ENCODE assay signal across 2 cellular contexts in the genomic region with DNA sequence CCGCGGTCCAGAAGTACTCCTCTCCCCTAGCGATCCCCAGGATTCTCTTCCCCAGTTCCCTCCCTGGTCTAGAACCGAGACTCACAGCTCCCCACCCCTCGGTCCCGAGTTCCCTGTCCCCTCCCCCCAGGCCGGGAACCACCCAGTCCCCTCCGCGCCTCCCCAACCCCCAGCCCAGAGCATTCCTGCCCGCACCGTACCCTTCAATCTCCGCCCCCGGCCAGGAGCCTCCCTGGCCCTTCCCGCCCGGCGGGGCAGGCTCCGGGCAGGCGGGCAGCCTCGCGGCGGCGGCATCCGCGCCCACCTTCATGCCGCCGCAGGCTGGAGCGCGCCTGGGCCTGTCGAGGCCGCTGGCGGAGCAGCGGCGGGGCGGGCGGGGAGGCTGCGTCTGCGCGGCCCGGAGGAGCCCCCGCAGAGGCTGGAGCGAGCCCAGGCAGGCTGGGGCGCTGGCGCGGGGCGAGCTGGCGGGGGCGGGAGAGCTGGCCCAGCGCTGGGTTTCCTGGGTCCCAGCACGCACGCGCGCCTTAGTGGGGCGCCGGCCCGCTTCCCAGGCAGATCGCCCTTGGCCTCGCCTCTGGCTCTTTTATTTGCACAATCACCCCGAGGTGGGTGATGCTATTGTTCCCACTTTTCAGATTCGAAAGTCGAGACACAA.
TF ChIP-seq lines count a peak whose summit lies in the region.

No MANE protein-coding gene starts in this region.

TF ChIP-seq in HEK293, 187 proteins besides CTCF, POLR2A, EP300 and RAD21 (continued from another document and continues in another):
- TF ChIP-seq, protein P1, sequence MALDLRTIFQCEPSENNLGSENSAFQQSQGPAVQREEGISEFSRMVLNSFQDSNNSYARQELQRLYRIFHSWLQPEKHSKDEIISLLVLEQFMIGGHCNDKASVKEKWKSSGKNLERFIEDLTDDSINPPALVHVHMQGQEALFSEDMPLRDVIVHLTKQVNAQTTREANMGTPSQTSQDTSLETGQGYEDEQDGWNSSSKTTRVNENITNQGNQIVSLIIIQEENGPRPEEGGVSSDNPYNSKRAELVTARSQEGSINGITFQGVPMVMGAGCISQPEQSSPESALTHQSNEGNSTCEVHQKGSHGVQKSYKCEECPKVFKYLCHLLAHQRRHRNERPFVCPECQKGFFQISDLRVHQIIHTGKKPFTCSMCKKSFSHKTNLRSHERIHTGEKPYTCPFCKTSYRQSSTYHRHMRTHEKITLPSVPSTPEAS (tag by site-specific recombination; IDR thresholded peaks at IDR 0.05): no peak
- TF ChIP-seq KLF1 (tag by site-specific recombination; IDR thresholded peaks at IDR 0.05) (0 out of 2 replicates have a peak, but pooled peaks have one; percentile 6), ZBTB7A (tag by site-specific recombination; IDR thresholded peaks at IDR 0.05; ENCODE audit: low read depth) (no peak; the same call in 1 of the 2 replicates), ZNF239 (tag by site-specific recombination; IDR thresholded peaks at IDR 0.05) (no peak), ZNF830 (tag by site-specific recombination; IDR thresholded peaks at IDR 0.05; ENCODE audit: low read depth) (no peak), ZNF324 (tag by site-specific recombination; IDR thresholded peaks at IDR 0.05) (no peak; the same call in none of the 2 replicates), ZNF76 (tag by site-specific recombination; IDR thresholded peaks at IDR 0.05; ENCODE audit: borderline replicate concordance, low read depth) (no peak; the same call in 1 of the 2 replicates), ZNF366 (tag by site-specific recombination; conservative IDR thresholded peaks at IDR 0.05) (no peak), ZNF555 (tag by site-specific recombination; conservative IDR thresholded peaks at IDR 0.05) (no peak), ZNF791 (tag by site-specific recombination; IDR thresholded peaks at IDR 0.05) (no peak), ZNF169 (tag by site-specific recombination; IDR thresholded peaks at IDR 0.05) (no peak), YY1 (tag by site-specific recombination; IDR thresholded peaks at IDR 0.05) (no peak), HOXD13 (CRISPR knock-in tag; IDR thresholded peaks at IDR 0.05; ENCODE audit: borderline replicate concordance) (no peak), ZNF133 (tag by site-specific recombination; IDR thresholded peaks at IDR 0.05) (no peak), TCF7L2 (IDR thresholded peaks at IDR 0.05; ENCODE audit: borderline replicate concordance, low read depth, low read length) (no peak), ZNF223 (tag by site-specific recombination; IDR thresholded peaks at IDR 0.05) (no peak), ZNF48 (tag by site-specific recombination; IDR thresholded peaks at IDR 0.05) (no peak), ZNF423 (tag by site-specific recombination; IDR thresholded peaks at IDR 0.05) (peak; percentile 74), ZNF350 (tag by site-specific recombination; IDR thresholded peaks at IDR 0.05) (no peak), ZNF335 (tag by site-specific recombination; conservative IDR thresholded peaks at IDR 0.05) (0 out of 2 replicates have a peak, but pooled peaks have one; percentile 27), ZNF596 (tag by site-specific recombination; IDR thresholded peaks at IDR 0.05) (peak; percentile 9; the same call in 1 of the 2 replicates), ZNF302 (tag by site-specific recombination; IDR thresholded peaks at IDR 0.05; ENCODE audit: low read depth) (no peak), ZNF549 (tag by site-specific recombination; IDR thresholded peaks at IDR 0.05) (no peak), ZNF792 (tag by site-specific recombination; IDR thresholded peaks at IDR 0.05) (no peak), EGR2 (tag by site-specific recombination; IDR thresholded peaks at IDR 0.05; ENCODE audit: low read depth) (no peak; the same call in 1 of the 2 replicates), ZNF114 (tag by site-specific recombination; IDR thresholded peaks at IDR 0.05) (no peak), GLIS1 (tag by site-specific recombination; IDR thresholded peaks at IDR 0.05) (no peak), IKZF3 (tag by site-specific recombination; IDR thresholded peaks at IDR 0.05) (peak; percentile 34; the same call in 1 of the 2 replicates), SP2 (tag by site-specific recombination; IDR thresholded peaks at IDR 0.05) (peak; percentile 56), ZIC2 (tag by site-specific recombination; IDR thresholded peaks at IDR 0.05) (peak; percentile 32; the same call in 1 of the 2 replicates)
- TF ChIP-seq, protein P2, sequence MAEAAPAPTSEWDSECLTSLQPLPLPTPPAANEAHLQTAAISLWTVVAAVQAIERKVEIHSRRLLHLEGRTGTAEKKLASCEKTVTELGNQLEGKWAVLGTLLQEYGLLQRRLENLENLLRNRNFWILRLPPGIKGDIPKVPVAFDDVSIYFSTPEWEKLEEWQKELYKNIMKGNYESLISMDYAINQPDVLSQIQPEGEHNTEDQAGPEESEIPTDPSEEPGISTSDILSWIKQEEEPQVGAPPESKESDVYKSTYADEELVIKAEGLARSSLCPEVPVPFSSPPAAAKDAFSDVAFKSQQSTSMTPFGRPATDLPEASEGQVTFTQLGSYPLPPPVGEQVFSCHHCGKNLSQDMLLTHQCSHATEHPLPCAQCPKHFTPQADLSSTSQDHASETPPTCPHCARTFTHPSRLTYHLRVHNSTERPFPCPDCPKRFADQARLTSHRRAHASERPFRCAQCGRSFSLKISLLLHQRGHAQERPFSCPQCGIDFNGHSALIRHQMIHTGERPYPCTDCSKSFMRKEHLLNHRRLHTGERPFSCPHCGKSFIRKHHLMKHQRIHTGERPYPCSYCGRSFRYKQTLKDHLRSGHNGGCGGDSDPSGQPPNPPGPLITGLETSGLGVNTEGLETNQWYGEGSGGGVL (tag by site-specific recombination; IDR thresholded peaks at IDR 0.05): peak; percentile 91
- TF ChIP-seq, protein P3, sequence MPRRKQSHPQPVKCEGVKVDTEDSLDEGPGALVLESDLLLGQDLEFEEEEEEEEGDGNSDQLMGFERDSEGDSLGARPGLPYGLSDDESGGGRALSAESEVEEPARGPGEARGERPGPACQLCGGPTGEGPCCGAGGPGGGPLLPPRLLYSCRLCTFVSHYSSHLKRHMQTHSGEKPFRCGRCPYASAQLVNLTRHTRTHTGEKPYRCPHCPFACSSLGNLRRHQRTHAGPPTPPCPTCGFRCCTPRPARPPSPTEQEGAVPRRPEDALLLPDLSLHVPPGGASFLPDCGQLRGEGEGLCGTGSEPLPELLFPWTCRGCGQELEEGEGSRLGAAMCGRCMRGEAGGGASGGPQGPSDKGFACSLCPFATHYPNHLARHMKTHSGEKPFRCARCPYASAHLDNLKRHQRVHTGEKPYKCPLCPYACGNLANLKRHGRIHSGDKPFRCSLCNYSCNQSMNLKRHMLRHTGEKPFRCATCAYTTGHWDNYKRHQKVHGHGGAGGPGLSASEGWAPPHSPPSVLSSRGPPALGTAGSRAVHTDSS (tag by site-specific recombination; IDR thresholded peaks at IDR 0.05): no peak
- TF ChIP-seq, protein P4, sequence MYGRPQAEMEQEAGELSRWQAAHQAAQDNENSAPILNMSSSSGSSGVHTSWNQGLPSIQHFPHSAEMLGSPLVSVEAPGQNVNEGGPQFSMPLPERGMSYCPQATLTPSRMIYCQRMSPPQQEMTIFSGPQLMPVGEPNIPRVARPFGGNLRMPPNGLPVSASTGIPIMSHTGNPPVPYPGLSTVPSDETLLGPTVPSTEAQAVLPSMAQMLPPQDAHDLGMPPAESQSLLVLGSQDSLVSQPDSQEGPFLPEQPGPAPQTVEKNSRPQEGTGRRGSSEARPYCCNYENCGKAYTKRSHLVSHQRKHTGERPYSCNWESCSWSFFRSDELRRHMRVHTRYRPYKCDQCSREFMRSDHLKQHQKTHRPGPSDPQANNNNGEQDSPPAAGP (tag by site-specific recombination; IDR thresholded peaks at IDR 0.05): peak; percentile 9; the same call in 1 of the 2 replicates

TF ChIP-seq in WTC11, 78 proteins besides CTCF, POLR2A, EP300 and RAD21 (continued from another document):
- TF ChIP-seq NR3C1 (CRISPR knock-in tag; conservative IDR thresholded peaks at IDR 0.05; ENCODE audit: low read depth) (0 out of 2 replicates have a peak, but pooled peaks have one; percentile 40), SP1 (CRISPR knock-in tag; conservative IDR thresholded peaks at IDR 0.05) (0 out of 2 replicates have a peak, but pooled peaks have one; percentile 25)
- TF ChIP-seq, protein P5, sequence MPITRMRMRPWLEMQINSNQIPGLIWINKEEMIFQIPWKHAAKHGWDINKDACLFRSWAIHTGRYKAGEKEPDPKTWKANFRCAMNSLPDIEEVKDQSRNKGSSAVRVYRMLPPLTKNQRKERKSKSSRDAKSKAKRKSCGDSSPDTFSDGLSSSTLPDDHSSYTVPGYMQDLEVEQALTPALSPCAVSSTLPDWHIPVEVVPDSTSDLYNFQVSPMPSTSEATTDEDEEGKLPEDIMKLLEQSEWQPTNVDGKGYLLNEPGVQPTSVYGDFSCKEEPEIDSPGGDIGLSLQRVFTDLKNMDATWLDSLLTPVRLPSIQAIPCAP (CRISPR knock-in tag; IDR thresholded peaks at IDR 0.05): no peak
